In the genomic region with DNA sequence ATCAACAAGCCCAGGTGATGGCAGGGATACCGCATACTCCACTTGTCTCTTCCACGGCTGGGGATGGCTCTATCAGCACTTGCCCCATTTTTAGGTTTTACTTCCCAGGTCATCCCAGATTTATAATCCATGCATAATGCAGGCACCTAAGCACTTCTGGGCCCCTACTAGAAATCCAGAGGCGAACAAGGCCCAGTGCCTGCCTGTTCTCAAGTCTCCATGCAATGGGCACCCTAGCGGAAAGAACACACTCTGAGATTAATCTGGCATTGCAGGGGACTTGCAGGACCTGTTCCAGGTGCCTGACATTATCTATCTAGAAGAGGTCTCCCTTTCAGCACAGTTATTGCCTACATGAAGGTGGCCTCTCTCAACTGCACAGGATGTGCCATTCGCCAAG, we compare ENCODE assay signal across 24 cellular contexts.
"Had no signal": no experiment of that assay in that cellular context is flagged by ENCODE, and none has a peak within 500 bp of the region (broad histone marks: within the 10 kb centered on the region; RNA-seq: fewer than 3 reads in every experiment).

No MANE protein-coding gene starts in this region.

- H3K79me2 ChIP-seq: parathyroid adenoma had no signal

- H3K4me3 ChIP-seq: gastroesophageal sphincter, transverse colon had no signal

- H2AFZ ChIP-seq: parathyroid adenoma had no signal

- DNase-seq: activated CD4-positive, alpha-beta T cell treated with anti-CD3 and anti-CD28 coated beads for 1 hour; activated CD8-positive, alpha-beta T cell treated with anti-CD3 and anti-CD28 coated beads, Interleukin-2, amount 10 ng/mL, durations not matched to agents 7 days and 5 days; activated gamma-delta T cell; activated naive CD4-positive, alpha-beta T cell treated with anti-CD3 and anti-CD28 coated beads, Interleukin-2, amount 50 U/mL, for 16 hours; amniotic stem cell; brain microvascular endothelial cell; cortex of kidney; effector memory CD8-positive, alpha-beta T cell; erythroblast; head of caudate nucleus; hippocampal formation; left cardiac atrium; naive thymus-derived CD8-positive, alpha-beta T cell; occipital lobe; right cardiac atrium; stimulated activated CD4-positive, alpha-beta T cell treated with anti-CD3 and anti-CD28 coated beads, Interleukin-15, amount 100 ng/mL, for 24 hours; stimulated activated CD4-positive, alpha-beta T cell treated with anti-CD3 and anti-CD28 coated beads, Interleukin-2, amount 100 ng/mL, for 24 hours; stimulated activated naive CD4-positive, alpha-beta T cell treated with Interleukin-2 at 50 U/mL for 16 hours; SW 1271; T1000; transverse colon had no signal

- H3K27ac ChIP-seq: brain microvascular endothelial cell, gastroesophageal sphincter, parathyroid adenoma, transverse colon had no signal

- H3K9me3 ChIP-seq: gastroesophageal sphincter, transverse colon had no signal

- ATAC-seq: activated CD8-positive, alpha-beta T cell treated with anti-CD3 and anti-CD28 coated beads, Interleukin-2, amount 10 ng/mL, durations not matched to agents 7 days and 5 days; effector memory CD8-positive, alpha-beta T cell; gastroesophageal sphincter; left cardiac atrium; naive thymus-derived CD8-positive, alpha-beta T cell; right cardiac atrium; WTC11 had no signal

- H3K36me3 ChIP-seq: brain microvascular endothelial cell, gastroesophageal sphincter, transverse colon had no signal

- H3K27me3 ChIP-seq: brain microvascular endothelial cell, gastroesophageal sphincter, transverse colon had no signal

- H3K4me1 ChIP-seq: parathyroid adenoma had no signal
